26 cellular contexts compared by ENCODE assay signal in genomic region chr7:6425948-6426347, GRCh38.
"Had no signal": no experiment of that assay in that cellular context is flagged by ENCODE, and none has a peak within 500 bp of the region (broad histone marks: within the 10 kb centered on the region; RNA-seq: fewer than 3 reads in every experiment).

No MANE protein-coding gene starts in this region.

- H3K27ac Mint-ChIP-seq: activated naive CD8-positive, alpha-beta T cell; activated T-helper 2 cell treated with anti-CD3 and anti-CD28 coated beads, Interferon-gamma antibody, Interleukin-2, Interleukin-4, amounts not matched to agents 10 μg/mL and 5 μg/mL and 100 μg/mL, durations not matched to agents 14 hours and 24 hours and 36 hours; stimulated activated effector memory CD8-positive, alpha-beta T cell treated with anti-CD3 and anti-CD28 coated beads, Interleukin-12 subunit alpha, Interleukin-12 subunit beta, amount 100 ng/mL, for 72 hours; WTC11 had no signal

- H3K4me1 Mint-ChIP-seq: stimulated activated naive CD8-positive, alpha-beta T cell treated with anti-CD3 and anti-CD28 coated beads, Interleukin-15, amount 100 ng/mL, for 72 hours; WTC11 had no signal

- H3K27me3 Mint-ChIP-seq: activated naive CD8-positive, alpha-beta T cell; naive thymus-derived CD4-positive, alpha-beta T cell; stimulated activated naive CD8-positive, alpha-beta T cell treated with anti-CD3 and anti-CD28 coated beads, Interleukin-15, amount 100 ng/mL, for 72 hours had no signal

- H3K4me3 Mint-ChIP-seq: activated naive CD8-positive, alpha-beta T cell; activated T-cell treated with anti-CD3 and anti-CD28 coated beads, Interleukin-2, amount 50 U/mL, for 4 hours; naive thymus-derived CD4-positive, alpha-beta T cell; stimulated activated effector memory CD8-positive, alpha-beta T cell treated with anti-CD3 and anti-CD28 coated beads, Interleukin-12 subunit alpha, Interleukin-12 subunit beta, amount 100 ng/mL, for 72 hours; stimulated activated naive CD8-positive, alpha-beta T cell treated with anti-CD3 and anti-CD28 coated beads, Interleukin-15, amount 100 ng/mL, for 72 hours; WTC11 had no signal

- H3K9me3 Mint-ChIP-seq: activated T-cell treated with anti-CD3 and anti-CD28 coated beads, Interleukin-2, amount 50 U/mL, for 4 hours; activated T-helper 2 cell treated with anti-CD3 and anti-CD28 coated beads, Interferon-gamma antibody, Interleukin-2, Interleukin-4, amounts not matched to agents 10 μg/mL and 5 μg/mL and 100 μg/mL, durations not matched to agents 14 hours and 24 hours and 36 hours; naive thymus-derived CD4-positive, alpha-beta T cell; stimulated activated effector memory CD8-positive, alpha-beta T cell treated with anti-CD3 and anti-CD28 coated beads, Interleukin-12 subunit alpha, Interleukin-12 subunit beta, amount 100 ng/mL, for 72 hours; stimulated activated naive CD8-positive, alpha-beta T cell treated with anti-CD3 and anti-CD28 coated beads, Interleukin-15, amount 100 ng/mL, for 72 hours had no signal

- DNase-seq: activated CD8-positive, alpha-beta memory T cell treated with anti-CD3 and anti-CD28 coated beads, Interleukin-2, amount 50 U/mL, for 48 hours; activated naive CD4-positive, alpha-beta T cell; activated T-cell treated with anti-CD3 and anti-CD28 coated beads, Interleukin-2, amount 50 U/mL, for 4 hours; adrenal gland; brain microvascular endothelial cell; effector CD8-positive, alpha-beta T cell; foreskin keratinocyte; hippocampal formation; kidney glomerular epithelial cell; left lung; naive thymus-derived CD4-positive, alpha-beta T cell; right lobe of liver; stimulated activated CD4-positive, alpha-beta T cell treated with anti-CD3 and anti-CD28 coated beads, Interleukin-1b, Interleukin-23, amount 100 ng/mL, for 48 hours; stimulated activated naive CD8-positive, alpha-beta T cell treated with anti-CD3 and anti-CD28 coated beads, Interleukin-15, amount 100 ng/mL, for 72 hours; T-helper 1 cell; uterus had no signal

- FAIRE-seq: TTC549 had no signal

- ATAC-seq: activated T-cell treated with anti-CD3 and anti-CD28 coated beads, Interleukin-2, amount 50 U/mL, for 4 hours; foreskin keratinocyte; left lung; naive thymus-derived CD4-positive, alpha-beta T cell; right lobe of liver; stimulated activated effector memory CD8-positive, alpha-beta T cell treated with anti-CD3 and anti-CD28 coated beads, Interleukin-12 subunit alpha, Interleukin-12 subunit beta, amount 100 ng/mL, for 72 hours; stimulated activated naive CD8-positive, alpha-beta T cell treated with anti-CD3 and anti-CD28 coated beads, Interleukin-15, amount 100 ng/mL, for 72 hours; WTC11 had no signal

- H3K27ac ChIP-seq: ascending aorta, brain microvascular endothelial cell, coronary artery, foreskin keratinocyte, parathyroid adenoma, right lobe of liver, suprapubic skin, tibial nerve, uterus had no signal
